ENCODE assay signal across 8 cellular contexts in the genomic region with DNA sequence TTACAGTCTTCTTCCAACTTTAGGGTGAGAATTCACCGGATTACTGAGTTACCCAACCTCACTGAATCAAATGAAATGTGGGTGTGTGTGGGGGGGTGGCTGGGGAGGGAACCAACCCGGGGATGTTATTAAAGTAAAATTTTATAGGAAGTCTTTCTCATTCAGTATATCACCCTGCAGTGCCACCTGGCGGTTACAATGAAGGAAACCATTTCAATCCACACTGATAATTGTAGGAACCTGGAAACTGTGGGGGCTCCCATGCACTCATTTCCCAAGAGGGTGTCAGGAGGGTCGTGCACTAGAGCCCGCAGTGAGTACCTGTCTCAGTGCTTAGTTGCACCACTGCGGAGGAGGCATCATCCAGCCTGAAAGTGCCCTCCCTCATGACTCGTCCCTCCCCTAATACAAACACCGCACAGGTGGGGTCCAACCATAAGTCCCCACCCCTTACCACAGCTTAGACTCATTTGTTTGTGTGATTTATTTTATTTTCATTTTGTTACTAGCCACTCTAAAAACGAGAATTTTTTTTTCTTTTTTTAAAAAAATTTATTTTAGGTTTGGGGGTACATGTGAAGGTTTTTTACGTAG. TPM values are rescaled to one million over a fixed set of nuclear protein-coding genes. Genes with fewer than 3 reads are reported as not detected.
DNase-seq lines count a peak whose midpoint lies in the region; ATAC-seq and TF ChIP-seq lines count a peak whose summit lies in the region.

No MANE protein-coding gene starts in this region.

- H3K36me3 Mint-ChIP-seq in activated CD4-positive, alpha-beta T cell treated with anti-CD3 and anti-CD28 coated beads, Interleukin-2, amount 10 ng/mL, durations not matched to agents 7 days and 5 days (ENCODE audit: low read depth) = no peaks in the 10 kb centered on the region
- H3K36me3 Mint-ChIP-seq in naive thymus-derived CD4-positive, alpha-beta T cell = no peaks in the 10 kb centered on the region

- H3K27ac ChIP-seq in naive thymus-derived CD4-positive, alpha-beta T cell (ENCODE audit: low read depth, low read length) = no peak overlapping the region
- no peak overlapping the region for H3K27ac ChIP-seq in tibial nerve

- no peaks in the 10 kb centered on the region for H3K36me3 ChIP-seq in naive thymus-derived CD4-positive, alpha-beta T cell (ENCODE audit: control insufficient read depth in 2 of 3, insufficient read depth in 3 of 3, low read length in 3 of 3)
- no peaks in the 10 kb centered on the region for H3K36me3 ChIP-seq in tibial nerve

- 32% methylated on average over 10 of the region's 10 CpGs for WGBS in tibial nerve, 2 donors

- H3K4me1 ChIP-seq in naive thymus-derived CD4-positive, alpha-beta T cell (ENCODE audit: control insufficient read depth in 2 of 2, insufficient read depth in 2 of 2, low read length in 2 of 2) = no peaks in the 10 kb centered on the region
- no peaks in the 10 kb centered on the region for H3K4me1 ChIP-seq in tibial nerve

- no peaks in the 10 kb centered on the region for H3K9me3 Mint-ChIP-seq in activated CD4-positive, alpha-beta T cell treated with anti-CD3 and anti-CD28 coated beads, Interleukin-2, amount 10 ng/mL, durations not matched to agents 7 days and 5 days
- H3K9me3 Mint-ChIP-seq in naive thymus-derived CD4-positive, alpha-beta T cell = peaks cover 0 to 2% (median 0%) of the 10 kb centered on the region in 11 donors

- H3K27me3 Mint-ChIP-seq in activated CD4-positive, alpha-beta T cell treated with anti-CD3 and anti-CD28 coated beads, Interleukin-2, amount 10 ng/mL, durations not matched to agents 7 days and 5 days = peaks cover 5% of the 10 kb centered on the region
- peaks cover 6 to 24% (median 11%) of the 10 kb centered on the region in 5 donors for H3K27me3 Mint-ChIP-seq in naive thymus-derived CD4-positive, alpha-beta T cell

- H3K27ac Mint-ChIP-seq in activated CD4-positive, alpha-beta T cell treated with anti-CD3 and anti-CD28 coated beads, Interleukin-2, amount 10 ng/mL, durations not matched to agents 7 days and 5 days = no peak overlapping the region
- H3K27ac Mint-ChIP-seq in naive thymus-derived CD4-positive, alpha-beta T cell = no peak overlapping the region

- CTCF ChIA-PET in activated CD4-positive, alpha-beta T cell treated with anti-CD3 and anti-CD28 coated beads, Interleukin-2, amount 10 ng/mL, durations not matched to agents 7 days and 5 days (lab: Charles Lee) = interaction anchor here (0.5 kb wide), 1 partner anchor 1751 kb away, joined by 3 read pairs; no protein-coding TSS in a partner anchor
- CTCF ChIA-PET in naive thymus-derived CD4-positive, alpha-beta T cell (lab: Charles Lee) = interaction anchor here (0.7 to 1.0 kb wide), 2 partner anchors 68 to 192 kb away, joined by 3 to 4 read pairs; no protein-coding TSS in a partner anchor

- DNase-seq in activated CD4-positive, alpha-beta T cell treated with anti-CD3 and anti-CD28 coated beads for 24 hours (ENCODE audit: low read depth in 2 of 2) = peak; percentile 1 to 26
- DNase-seq in activated CD4-positive, alpha-beta T cell treated with anti-CD3 and anti-CD28 coated beads for 1 hour = no peak
- peak; percentile 65 for DNase-seq in NCI-H1694 (lab: John Stamatoyannopoulos, UW)
- peak; percentile 57 for DNase-seq in activated CD4-positive, alpha-beta T cell treated with anti-CD3 and anti-CD28 coated beads, Interleukin-2, amount 10 ng/mL, durations not matched to agents 7 days and 5 days
- peak; percentile 28 for DNase-seq in epidermal melanocyte (ENCODE audit: insufficient read length, low spot score)
- DNase-seq in naive thymus-derived CD4-positive, alpha-beta T cell = peak in 5 of 9 donors; percentile 0 to 28 (median 7)
- peak in 1 of 2 donors; percentile 61 for DNase-seq in tibial nerve (ENCODE audit: low spot score in 2 of 2)

- peak; percentile 55 to 68 (median 63) for TF ChIP-seq CTCF in tibial nerve (IDR thresholded peaks at IDR 0.05)

- no peaks in the 10 kb centered on the region for H3K4me1 Mint-ChIP-seq in activated CD4-positive, alpha-beta T cell treated with anti-CD3 and anti-CD28 coated beads, Interleukin-2, amount 10 ng/mL, durations not matched to agents 7 days and 5 days
- H3K4me1 Mint-ChIP-seq in naive thymus-derived CD4-positive, alpha-beta T cell = no peaks in the 10 kb centered on the region

- intact Hi-C loops in naive thymus-derived CD4-positive, alpha-beta T cell (cut with micrococcal nuclease) = no loop called here

- no peak overlapping the region for H3K4me3 ChIP-seq in naive thymus-derived CD4-positive, alpha-beta T cell (ENCODE audit: low read length)
- H3K4me3 ChIP-seq in tibial nerve = no peak overlapping the region

- TF ChIP-seq EP300 in tibial nerve (IDR thresholded peaks at IDR 0.05) = no peak

- no peaks in the 10 kb centered on the region for H3K27me3 ChIP-seq in naive thymus-derived CD4-positive, alpha-beta T cell (ENCODE audit: control insufficient read depth in 2 of 2, insufficient read depth in 2 of 2, low read length in 2 of 2)
- H3K27me3 ChIP-seq in tibial nerve = no peaks in the 10 kb centered on the region

- ATAC-seq in naive thymus-derived CD4-positive, alpha-beta T cell = no peak
- ATAC-seq in HG02970 (IDR thresholded peaks at IDR 0.05; ENCODE audit: low FRiP score, unreplicated experiment) = no peak

- TF ChIP-seq POLR2A in tibial nerve (IDR thresholded peaks at IDR 0.05) = no peak

- POLR2A ChIA-PET in activated CD4-positive, alpha-beta T cell treated with anti-CD3 and anti-CD28 coated beads, Interleukin-2, amount 10 ng/mL, durations not matched to agents 7 days and 5 days (lab: Charles Lee) = no interaction called here
- POLR2A ChIA-PET in naive thymus-derived CD4-positive, alpha-beta T cell (lab: Charles Lee) = no interaction called here

- H3K4me3 Mint-ChIP-seq in activated CD4-positive, alpha-beta T cell treated with anti-CD3 and anti-CD28 coated beads, Interleukin-2, amount 10 ng/mL, durations not matched to agents 7 days and 5 days = no peak overlapping the region
- H3K4me3 Mint-ChIP-seq in naive thymus-derived CD4-positive, alpha-beta T cell = no peak overlapping the region

- no peaks in the 10 kb centered on the region for H3K9me3 ChIP-seq in naive thymus-derived CD4-positive, alpha-beta T cell (ENCODE audit: control insufficient read depth in 2 of 3, low read length in 3 of 3)
- no peaks in the 10 kb centered on the region for H3K9me3 ChIP-seq in tibial nerve

RNA-seq across cellular contexts. Expression of gene IGSF5, which starts 29.1 kb away (rescaled TPM):
- total RNA-seq in activated CD4-positive, alpha-beta T cell treated with anti-CD3 and anti-CD28 coated beads, Interleukin-2, amount 10 ng/mL, durations not matched to agents 7 days and 5 days = not detected
- total RNA-seq in naive thymus-derived CD4-positive, alpha-beta T cell = not detected
- polyA plus RNA-seq in naive thymus-derived CD4-positive, alpha-beta T cell = not detected
- not detected for total RNA-seq in tibial nerve
